ENCODE assay signal across 20 cellular contexts in the genomic region with DNA sequence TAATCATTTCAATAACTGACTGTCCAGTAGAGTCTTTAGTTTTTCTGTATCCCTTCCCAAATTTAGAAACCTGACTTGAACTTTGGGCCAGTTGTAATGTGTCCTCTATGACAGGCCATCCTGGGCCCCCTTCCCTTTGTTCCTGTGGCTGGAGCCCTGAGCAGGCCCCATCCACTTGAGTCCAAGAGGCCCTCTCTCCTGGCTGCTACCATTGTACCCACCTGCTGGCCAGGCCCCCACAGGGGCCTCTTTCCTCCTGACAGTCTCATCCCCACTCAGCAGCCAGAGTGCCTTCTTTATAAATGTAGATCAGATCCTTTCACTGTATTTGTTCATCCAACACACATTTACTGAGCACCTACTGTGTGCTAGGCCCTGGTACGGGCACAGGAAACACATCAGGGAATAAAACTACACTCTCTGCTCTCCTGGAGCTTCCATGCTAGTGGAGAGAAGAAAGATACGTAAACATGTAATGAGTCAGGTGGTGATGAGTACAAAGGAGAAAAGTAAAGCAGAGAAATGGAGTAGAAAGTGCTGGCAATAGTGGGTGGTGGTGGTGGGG. TPM values are rescaled to one million over a fixed set of nuclear protein-coding genes. Genes with fewer than 3 reads are reported as not detected.
DNase-seq lines count a peak whose midpoint lies in the region; ATAC-seq lines count a peak whose summit lies in the region.
"Had no signal": no experiment of that assay in that cellular context is flagged by ENCODE, and none has a peak within 500 bp of the region (broad histone marks: within the 10 kb centered on the region; RNA-seq: fewer than 3 reads in every experiment).

No MANE protein-coding gene starts in this region.

- no peaks in the 10 kb centered on the region for H3K9me3 Mint-ChIP-seq in CD8-positive, alpha-beta memory T cell
- H3K9me3 Mint-ChIP-seq in T-cell, result no peaks in the 10 kb centered on the region
- H3K9me3 Mint-ChIP-seq in naive B cell, result peaks cover 0 to 1% (median 0%) of the 10 kb centered on the region in 7 donors
- H3K9me3 Mint-ChIP-seq: stimulated activated naive CD8-positive, alpha-beta T cell treated with anti-CD3 and anti-CD28 coated beads, Interleukin-15, amount 100 ng/mL, for 72 hours had no signal

- H3K27me3 ChIP-seq in BLaER1 treated with 17β-estradiol and CSF1 and Interleukin-3, amounts not matched to agents 10 nM and 100 nM, result peaks cover 0 to 9% (median 0%) of the 10 kb centered on the region in 11 experiments; a peak in 4 of 22 replicates
- H3K27me3 ChIP-seq in CD8-positive, alpha-beta memory T cell (ENCODE audit: insufficient read depth, low read length, poor library complexity, severe bottlenecking), result no peaks in the 10 kb centered on the region
- H3K27me3 ChIP-seq: body of pancreas, Peyer's patch, tibial nerve had no signal

- H3K27ac Mint-ChIP-seq in CD8-positive, alpha-beta memory T cell, result peak overlapping the region in 6 of 8 donors; percentile 1 to 84 (median 52)
- H3K27ac Mint-ChIP-seq in T-cell (peak overlapping the region; percentile 4 to 30), naive B cell (peak overlapping the region in 3 of 6 donors; percentile 11 to 90 (median 30))
- H3K27ac Mint-ChIP-seq: endodermal cell had no signal

- ATAC-seq in T-cell (replicated peaks in 1 of 4) (no peak), naive B cell (ENCODE audit: low read depth in 2 of 2) (no peak), GM18517 (IDR thresholded peaks at IDR 0.05; ENCODE audit: unreplicated experiment) (no peak), HG03097 (IDR thresholded peaks at IDR 0.05; ENCODE audit: low FRiP score, unreplicated experiment) (no peak)
- ATAC-seq: body of pancreas; left cardiac atrium; stimulated activated naive CD8-positive, alpha-beta T cell treated with anti-CD3 and anti-CD28 coated beads, Interleukin-15, amount 100 ng/mL, for 72 hours had no signal

- H3K4me3 Mint-ChIP-seq in CD8-positive, alpha-beta memory T cell, result peak overlapping the region in 4 of 7 donors; percentile 38 to 63 (median 49)
- H3K4me3 Mint-ChIP-seq in T-cell (peak overlapping the region; percentile 18 to 64 (median 40)), naive B cell (peak overlapping the region in 5 of 8 donors; percentile 29 to 78 (median 70))
- H3K4me3 Mint-ChIP-seq: endodermal cell; stimulated activated naive CD8-positive, alpha-beta T cell treated with anti-CD3 and anti-CD28 coated beads, Interleukin-15, amount 100 ng/mL, for 72 hours had no signal

- H3K27ac ChIP-seq in BLaER1 treated with 17β-estradiol and CSF1 and Interleukin-3, amounts not matched to agents 10 nM and 100 nM, result peak overlapping the region in 7 of 11 experiments; percentile 5 to 93 (median 83); a peak in 12 of 22 replicates
- no peak overlapping the region for H3K27ac ChIP-seq in CD8-positive, alpha-beta memory T cell (ENCODE audit: low read depth, low read length)
- H3K27ac ChIP-seq: body of pancreas, tibial nerve, VCaP had no signal

- H3K4me1 Mint-ChIP-seq in CD8-positive, alpha-beta memory T cell, result peaks cover 8 to 20% (median 10%) of the 10 kb centered on the region in 3 donors
- peaks cover 9 to 17% (median 17%) of the 10 kb centered on the region in 3 donors for H3K4me1 Mint-ChIP-seq in T-cell
- peaks cover 16 to 28% (median 25%) of the 10 kb centered on the region in 3 donors for H3K4me1 Mint-ChIP-seq in naive B cell

- DNase-seq in CD8-positive, alpha-beta memory T cell, result peak in 1 of 5 donors; percentile 17
- DNase-seq in T-cell (no peak), naive B cell (no peak)
- no peak for DNase-seq in activated CD8-positive, alpha-beta memory T cell treated with anti-CD3 and anti-CD28 coated beads for 24 hours
- DNase-seq: body of pancreas; COR-L47; endodermal cell; KBM-7; left cardiac atrium; NCI-H146; Peyer's patch; stimulated activated CD4-positive, alpha-beta T cell treated with anti-CD3 and anti-CD28 coated beads, Interleukin-4, amount 100 ng/mL, for 24 hours; stimulated activated naive CD8-positive, alpha-beta T cell treated with anti-CD3 and anti-CD28 coated beads, Interleukin-15, amount 100 ng/mL, for 72 hours; T-helper 2 cell had no signal

- H3K4me2 ChIP-seq in BLaER1 treated with 17β-estradiol and CSF1 and Interleukin-3, amounts not matched to agents 10 nM and 100 nM, result peak overlapping the region in 8 of 11 experiments; percentile 12 to 99 (median 88); a peak in 14 of 22 replicates
- H3K4me2 ChIP-seq: smooth muscle cell had no signal

- H3K27me3 Mint-ChIP-seq in CD8-positive, alpha-beta memory T cell, result peaks cover 0 to 1% of the 10 kb centered on the region in 2 donors
- H3K27me3 Mint-ChIP-seq in T-cell (peaks cover 0 to 9% of the 10 kb centered on the region in 2 donors), naive B cell (peaks cover 14 to 29% (median 17%) of the 10 kb centered on the region in 3 donors)

- H3K4me3 ChIP-seq in BLaER1 treated with 17β-estradiol and CSF1 and Interleukin-3, amounts not matched to agents 10 nM and 100 nM, result no peak overlapping the region
- no peak overlapping the region for H3K4me3 ChIP-seq in CD8-positive, alpha-beta memory T cell (ENCODE audit: low read length)
- H3K4me3 ChIP-seq: body of pancreas, Peyer's patch, smooth muscle cell, tibial nerve had no signal

- POLR2A ChIA-PET in CD8-positive, alpha-beta memory T cell (lab: Charles Lee), result no interaction called here
- POLR2A ChIA-PET in T-cell (lab: Charles Lee), result no interaction called here

- no peaks in the 10 kb centered on the region for H3K36me3 ChIP-seq in BLaER1 treated with 17β-estradiol and CSF1 and Interleukin-3, amounts not matched to agents 10 nM and 100 nM
- no peaks in the 10 kb centered on the region for H3K36me3 ChIP-seq in CD8-positive, alpha-beta memory T cell (ENCODE audit: insufficient read depth, low read length)
- H3K36me3 ChIP-seq: Peyer's patch, tibial nerve had no signal

- H3K9ac ChIP-seq in BLaER1 treated with 17β-estradiol and CSF1 and Interleukin-3, amounts not matched to agents 10 nM and 100 nM, result peak overlapping the region in 4 of 11 experiments; percentile 11 to 81 (median 60); a peak in 7 of 22 replicates

- H4K20me1 ChIP-seq in BLaER1 treated with 17β-estradiol and CSF1 and Interleukin-3, amounts not matched to agents 10 nM and 100 nM, result peaks cover 0 to 11% (median 0%) of the 10 kb centered on the region in 11 experiments; a peak in 8 of 22 replicates

- peaks cover 0 to 5% (median 2%) of the 10 kb centered on the region in 11 experiments; a peak in 16 of 22 replicates for H3K9me3 ChIP-seq in BLaER1 treated with 17β-estradiol and CSF1 and Interleukin-3, amounts not matched to agents 10 nM and 100 nM (replicated peaks in 1 of 11)
- no peaks in the 10 kb centered on the region for H3K9me3 ChIP-seq in CD8-positive, alpha-beta memory T cell (ENCODE audit: low read length)
- H3K9me3 ChIP-seq: body of pancreas, Peyer's patch, tibial nerve had no signal

- peaks cover 29 to 86% (median 79%) of the 10 kb centered on the region in 10 experiments for H3K4me1 ChIP-seq in BLaER1 treated with 17β-estradiol and CSF1 and Interleukin-3, amounts not matched to agents 10 nM and 100 nM
- peaks cover 11% of the 10 kb centered on the region for H3K4me1 ChIP-seq in CD8-positive, alpha-beta memory T cell (ENCODE audit: insufficient read depth, low read length)

- CTCF ChIA-PET in CD8-positive, alpha-beta memory T cell (lab: Charles Lee), result interaction anchor here (2.0 kb wide), 1 partner anchor 52 kb away, joined by 7 read pairs; no protein-coding TSS in a partner anchor
- CTCF ChIA-PET in T-cell (lab: Charles Lee), result no interaction called here

- H3K36me3 Mint-ChIP-seq in CD8-positive, alpha-beta memory T cell, result no peaks in the 10 kb centered on the region
- H3K36me3 Mint-ChIP-seq in T-cell (no peaks in the 10 kb centered on the region), naive B cell (no peaks in the 10 kb centered on the region)

RNA-seq across cellular contexts. Expression of a gene that starts 2.7 kb away (rescaled TPM):
- 1 to 10 TPM; 7.5 to 9.9 TPM for total RNA-seq in CD8-positive, alpha-beta memory T cell
- polyA plus RNA-seq in CD8-positive, alpha-beta memory T cell, result 0.68 TPM
- total RNA-seq in T-cell, result 10 to 100 TPM in 1 of 5 donors, 1 to 10 TPM in 4; 1.8 to 11.3 (median 7.0) TPM
- under 1 TPM in 5 of 6 donors, not detected in 1; 0.04 to 0.88 (median 0.56) TPM for polyA plus RNA-seq in naive B cell (ENCODE audit: low read depth in 6 of 6)

RNA-seq across cellular contexts. Expression of a gene that starts 37.9 kb away (rescaled TPM):
- total RNA-seq in CD8-positive, alpha-beta memory T cell, result 10 to 100 TPM; 46.9 to 49.8 TPM
- polyA plus RNA-seq in CD8-positive, alpha-beta memory T cell, result 15.7 TPM
- 10 to 100 TPM in 4 of 5 donors, 1 to 10 TPM in 1; 9.5 to 25.3 (median 21.4) TPM for total RNA-seq in T-cell
- polyA plus RNA-seq in naive B cell (ENCODE audit: low read depth in 6 of 6), result 10 to 100 TPM; 22.2 to 67.0 (median 42.5) TPM
